ENCODE assay signal across 1 cellular context in genomic region chr16:56986361-56986760, GRCh38.
TF ChIP-seq lines count a peak whose summit lies in the region.

No MANE protein-coding gene starts in this region.

TF ChIP-seq in HepG2, 621 proteins besides CTCF, POLR2A, EP300 and RAD21 (continued from another document and continues in another):
- TF ChIP-seq ARID5B (CRISPR knock-in tag; IDR thresholded peaks at IDR 0.05) (peak; percentile 74; the same call in 1 of the 2 replicates), ZNF484 (CRISPR knock-in tag; IDR thresholded peaks at IDR 0.05; ENCODE audit: borderline replicate concordance, low read depth) (no peak), ZKSCAN5 (CRISPR knock-in tag; IDR thresholded peaks at IDR 0.05) (no peak), MYPOP (CRISPR knock-in tag; IDR thresholded peaks at IDR 0.05) (no peak), NFATC3 (CRISPR knock-in tag; IDR thresholded peaks at IDR 0.05) (no peak), ZNF263 (CRISPR knock-in tag; IDR thresholded peaks at IDR 0.05) (peak; percentile 95), PHF21A (CRISPR knock-in tag; IDR thresholded peaks at IDR 0.05) (peak; percentile 68), FOXP4 (CRISPR knock-in tag; IDR thresholded peaks at IDR 0.05) (peak; percentile 58; the same call in 1 of the 2 replicates), PATZ1 (CRISPR knock-in tag; IDR thresholded peaks at IDR 0.05) (peak; percentile 50), EED (CRISPR knock-in tag; IDR thresholded peaks at IDR 0.05) (0 out of 2 replicates have a peak, but pooled peaks have one; percentile 36), CHD2 (IDR thresholded peaks at IDR 0.05; ENCODE audit: low read depth, low read length) (no peak), PPARG (CRISPR knock-in tag; conservative IDR thresholded peaks at IDR 0.05) (0 out of 2 replicates have a peak, but pooled peaks have one; percentile 15), RARA (CRISPR knock-in tag; IDR thresholded peaks at IDR 0.05) (peak; percentile 57), MAFG (CRISPR knock-in tag; IDR thresholded peaks at IDR 0.05) (no peak), ZNF382 (CRISPR knock-in tag; IDR thresholded peaks at IDR 0.05; ENCODE audit: borderline replicate concordance) (no peak), MIXL1 (CRISPR knock-in tag; IDR thresholded peaks at IDR 0.05) (no peak), PAX8 (CRISPR knock-in tag; IDR thresholded peaks at IDR 0.05; ENCODE audit: borderline replicate concordance) (no peak), ZMAT3 (CRISPR knock-in tag; conservative IDR thresholded peaks at IDR 0.05) (no peak), PAXIP1 (CRISPR knock-in tag; conservative IDR thresholded peaks at IDR 0.05) (peak; percentile 76), AKNA (CRISPR knock-in tag; IDR thresholded peaks at IDR 0.05; ENCODE audit: borderline replicate concordance) (no peak), NFIC (IDR thresholded peaks at IDR 0.05; ENCODE audit: low read length) (no peak), ZGPAT (CRISPR knock-in tag; IDR thresholded peaks at IDR 0.05) (0 out of 2 replicates have a peak, but pooled peaks have one; percentile 19), HOXA3 (CRISPR knock-in tag; IDR thresholded peaks at IDR 0.05) (peak; percentile 21; the same call in 1 of the 2 replicates), FOXO1 (CRISPR knock-in tag; IDR thresholded peaks at IDR 0.05) (peak; percentile 59), HIC2 (CRISPR knock-in tag; IDR thresholded peaks at IDR 0.05; ENCODE audit: low read depth) (peak; percentile 65), ZFX (CRISPR knock-in tag; IDR thresholded peaks at IDR 0.05; ENCODE audit: low read depth) (peak; percentile 46; the same call in 1 of the 2 replicates), PRDM15 (CRISPR knock-in tag; IDR thresholded peaks at IDR 0.05) (peak; percentile 68; the same call in 1 of the 2 replicates), GATAD2A (CRISPR knock-in tag; IDR thresholded peaks at IDR 0.05) (peak; percentile 62)
